20 cellular contexts compared by ENCODE assay signal in the genomic region with DNA sequence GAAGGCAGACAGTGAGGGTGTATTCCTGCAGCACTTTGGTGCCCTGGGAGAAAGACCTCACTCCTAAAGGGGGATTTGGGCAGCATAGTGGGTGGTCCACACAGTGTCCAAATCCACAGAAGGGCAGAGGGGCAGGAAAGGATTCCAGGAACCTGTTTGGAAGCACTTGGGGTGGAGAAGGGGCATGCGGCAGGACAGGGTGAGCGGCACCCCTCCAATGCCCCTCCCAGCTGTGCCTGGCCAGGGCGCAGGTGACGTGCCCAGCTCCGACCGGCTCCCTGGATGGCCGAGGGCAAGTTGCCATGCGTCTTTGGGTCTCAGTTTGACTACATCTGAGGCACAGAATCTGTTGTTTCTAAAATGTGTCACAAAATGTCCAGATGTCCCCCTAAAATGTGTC.
DNase-seq lines count a peak whose midpoint lies in the region; ATAC-seq and TF ChIP-seq lines count a peak whose summit lies in the region.
"Had no signal": no experiment of that assay in that cellular context is flagged by ENCODE, and none has a peak within 500 bp of the region (broad histone marks: within the 10 kb centered on the region; RNA-seq: fewer than 3 reads in every experiment).

No MANE protein-coding gene starts in this region.

- H3K27ac ChIP-seq in neuronal stem cell (replicated peaks; ENCODE audit: low read length) (no peak overlapping the region), spleen (no peak overlapping the region)
- H3K27ac ChIP-seq: 22Rv1; A549; BLaER1 treated with 17β-estradiol and CSF1 and Interleukin-3, amounts not matched to agents 10 nM and 100 nM; C4-2B had no signal

- no CpG with 5 or more reads among the region's 8 CpGs for WGBS in neuronal stem cell (ENCODE audit: extremely low coverage in 2 of 2, insufficient read length in 2 of 2, insufficient replicate concordance in 1 of 2), 2 donors
- WGBS in spleen, 5 donors, result 77 to 89% (median 85%) methylated on average over 8 of the region's 8 CpGs

- no peak overlapping the region for H2BK15ac ChIP-seq in neuronal stem cell (ENCODE audit: low read length)

- no peaks in the 10 kb centered on the region for H3K79me1 ChIP-seq in neuronal stem cell (ENCODE audit: low read depth, low read length)

- H2BK120ac ChIP-seq in neuronal stem cell (ENCODE audit: low read depth, low read length), result no peak overlapping the region

- no peak overlapping the region for H3K4me3 Mint-ChIP-seq in effector memory CD8-positive, alpha-beta T cell
- H3K4me3 Mint-ChIP-seq: B cell; CD4-positive, alpha-beta T cell; CD8-positive, alpha-beta T cell had no signal

- H3K4me3 ChIP-seq in H7 (ENCODE audit: insufficient read depth, low read depth, low read length) (no peak overlapping the region), neuronal stem cell (ENCODE audit: low read length in 2 of 2) (no peak overlapping the region), spleen (no peak overlapping the region)
- H3K4me3 ChIP-seq: A549; BLaER1 treated with 17β-estradiol and CSF1 and Interleukin-3, amounts not matched to agents 10 nM and 100 nM had no signal

- no peak overlapping the region for H3K27ac Mint-ChIP-seq in effector memory CD8-positive, alpha-beta T cell
- H3K27ac Mint-ChIP-seq: B cell; CD4-positive, alpha-beta T cell; CD8-positive, alpha-beta T cell had no signal

- H3K18ac ChIP-seq in neuronal stem cell (ENCODE audit: low read length), result peak overlapping the region; percentile 49

- no peaks in the 10 kb centered on the region for H3K9me3 Mint-ChIP-seq in effector memory CD8-positive, alpha-beta T cell

- H2BK5ac ChIP-seq in neuronal stem cell (ENCODE audit: low read length), result no peak overlapping the region

- H3K27me3 ChIP-seq in H7 (ENCODE audit: control insufficient read depth, insufficient read depth, low read length) (no peaks in the 10 kb centered on the region), neuronal stem cell (ENCODE audit: control insufficient read depth in 3 of 3, insufficient read depth in 3 of 3, low read depth in 1 of 3, low read length in 3 of 3) (no peaks in the 10 kb centered on the region), spleen (replicated peaks in 1 of 7) (peaks cover 0 to 33% (median 0%) of the 10 kb centered on the region in 7 donors)
- H3K27me3 ChIP-seq: BLaER1 treated with 17β-estradiol and CSF1 and Interleukin-3, amounts not matched to agents 10 nM and 100 nM had no signal

- no peak overlapping the region for H2AFZ ChIP-seq in neuronal stem cell (ENCODE audit: low read length)

- no peak overlapping the region for H3K9ac ChIP-seq in neuronal stem cell (ENCODE audit: low read depth, low read length, poor library complexity)
- H3K9ac ChIP-seq: BLaER1 treated with 17β-estradiol and CSF1 and Interleukin-3, amounts not matched to agents 10 nM and 100 nM had no signal

- H2BK12ac ChIP-seq in neuronal stem cell (ENCODE audit: low read length), result peak overlapping the region; percentile 2

- no peaks in the 10 kb centered on the region for H3K36me3 Mint-ChIP-seq in effector memory CD8-positive, alpha-beta T cell (ENCODE audit: insufficient read depth)
- H3K36me3 Mint-ChIP-seq: CD8-positive, alpha-beta T cell had no signal

- DNase-seq in H7 (peak; percentile 24), iPS-NIHi7 (ENCODE audit: extremely low spot score) (peak; percentile 4), neuronal stem cell (ENCODE audit: low spot score) (no peak), spleen (peak; percentile 67), cerebellum (ENCODE audit: low spot score) (no peak)
- DNase-seq in effector memory CD8-positive, alpha-beta T cell, result no peak
- no peak for DNase-seq in activated T-cell treated with anti-CD3 and anti-CD28 coated beads, Interleukin-2, amount 50 U/mL, for 1 hour
- DNase-seq: AML-193; Caco-2; Calu3; CD4-positive, alpha-beta T cell; CD8-positive, alpha-beta T cell; DMS79 treated with DMSO at 0.1 percent for 48 hours; GF-D8 had no signal

- H4K8ac ChIP-seq in neuronal stem cell (ENCODE audit: low read depth, low read length), result no peak overlapping the region

- no peak for TF ChIP-seq POLR2A in spleen (IDR thresholded peaks at IDR 0.05)

- intact Hi-C loops in spleen (cut with DNase I; ENCODE audit: low total_unique reads), result no loop called here

- no peak for ATAC-seq in effector memory CD8-positive, alpha-beta T cell (replicated peaks)
- no peak for ATAC-seq in HG03565 (IDR thresholded peaks at IDR 0.05; ENCODE audit: unreplicated experiment)
- ATAC-seq: A549; CD8-positive, alpha-beta T cell had no signal

- no peak for TF ChIP-seq CTCF in spleen (IDR thresholded peaks at IDR 0.05 in 8 of 11, conservative IDR thresholded peaks at IDR 0.05 in 3 of 11)

- no peaks in the 10 kb centered on the region for H3K9me3 ChIP-seq in neuronal stem cell (replicated peaks in 1 of 2; ENCODE audit: control insufficient read depth in 2 of 2, insufficient read depth in 1 of 2, low read depth in 1 of 2, low read length in 2 of 2)
- peaks cover 0 to 18% (median 8%) of the 10 kb centered on the region in 8 donors for H3K9me3 ChIP-seq in spleen
- H3K9me3 ChIP-seq: A549 had no signal

- H2AK5ac ChIP-seq in neuronal stem cell (ENCODE audit: low read depth, low read length), result no peak overlapping the region

- H3K4ac ChIP-seq in neuronal stem cell (ENCODE audit: low read length), result no peak overlapping the region

- H3K4me1 ChIP-seq in neuronal stem cell (ENCODE audit: control insufficient read depth in 2 of 2, insufficient read depth in 1 of 2, low read depth in 1 of 2, low read length in 2 of 2) (peaks cover 0 to 10% of the 10 kb centered on the region in 2 donors), spleen (no peaks in the 10 kb centered on the region)
- H3K4me1 ChIP-seq: A549; BLaER1 treated with 17β-estradiol and CSF1 and Interleukin-3, amounts not matched to agents 10 nM and 100 nM; Caco-2 had no signal

- no peak overlapping the region for H3K23ac ChIP-seq in neuronal stem cell (ENCODE audit: low read depth, low read length, poor library complexity)

- H3K27me3 Mint-ChIP-seq in effector memory CD8-positive, alpha-beta T cell, result peaks cover 10 to 13% of the 10 kb centered on the region in 2 donors
- H3K27me3 Mint-ChIP-seq: CD4-positive, alpha-beta T cell had no signal

- H4K91ac ChIP-seq in neuronal stem cell (ENCODE audit: low read depth, low read length, poor library complexity), result no peak overlapping the region

- H3K14ac ChIP-seq in neuronal stem cell (ENCODE audit: low read length), result no peak overlapping the region

- no peaks in the 10 kb centered on the region for H3K36me3 ChIP-seq in H7 (replicated peaks; ENCODE audit: control insufficient read depth, insufficient read depth, low read length)
- no peaks in the 10 kb centered on the region for H3K36me3 ChIP-seq in neuronal stem cell (replicated peaks in 1 of 2; ENCODE audit: control insufficient read depth in 2 of 2, insufficient read depth in 2 of 2, low read length in 2 of 2)
- H3K36me3 ChIP-seq in spleen, result no peaks in the 10 kb centered on the region
- H3K36me3 ChIP-seq: BLaER1 treated with 17β-estradiol and CSF1 and Interleukin-3, amounts not matched to agents 10 nM and 100 nM had no signal

- H3K4me2 ChIP-seq in neuronal stem cell (ENCODE audit: insufficient read depth, low read length, poor library complexity, severe bottlenecking), result no peak overlapping the region
- H3K4me2 ChIP-seq: A549; BLaER1 treated with 17β-estradiol and CSF1 and Interleukin-3, amounts not matched to agents 10 nM and 100 nM had no signal

- no peaks in the 10 kb centered on the region for H3K4me1 Mint-ChIP-seq in effector memory CD8-positive, alpha-beta T cell (ENCODE audit: low read depth in 2 of 2)
- H3K4me1 Mint-ChIP-seq: B cell had no signal

Comparison
In these comparisons a context has a peak if more than half of its experiments do, and no peak if none do; other contexts are left out.
1. DNase-seq: peak in H7 (single experiment), iPS-NIHi7 (single experiment) and spleen (single experiment); none in neuronal stem cell (single experiment), effector memory CD8-positive, alpha-beta T cell (0 of 3), activated T-cell treated with anti-CD3 and anti-CD28 coated beads, Interleukin-2, amount 50 U/mL, for 1 hour (single experiment) and cerebellum (single experiment).